ENCODE assay signal across 8 cellular contexts in the genomic region with DNA sequence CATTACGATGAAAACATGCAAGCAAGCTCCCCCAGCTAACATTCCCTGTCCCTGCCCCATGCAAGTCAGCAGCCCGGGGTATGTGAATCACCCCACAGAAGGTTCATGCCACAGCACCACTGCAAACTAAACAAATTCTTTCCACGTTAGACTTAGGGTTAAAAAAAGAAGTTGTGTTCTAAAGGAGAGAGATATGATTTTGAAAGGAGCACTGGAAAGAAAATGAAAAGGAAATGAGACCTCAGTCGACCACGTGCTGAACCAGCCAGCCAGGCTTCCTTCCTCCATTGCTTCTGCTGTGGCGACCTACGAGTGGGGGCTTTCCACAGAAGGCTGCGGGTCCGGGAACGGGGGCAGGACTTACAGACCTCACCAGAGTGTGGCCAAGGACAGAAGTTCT. TPM values are rescaled to one million over a fixed set of nuclear protein-coding genes. Genes with fewer than 3 reads are reported as not detected.
DNase-seq lines count a peak whose midpoint lies in the region; ATAC-seq and FAIRE-seq lines count a peak whose summit lies in the region.

No MANE protein-coding gene starts in this region.

- H3K27ac Mint-ChIP-seq in effector memory CD8-positive, alpha-beta T cell: peak overlapping the region; percentile 97 to 98

- H3K4me1 Mint-ChIP-seq in effector memory CD8-positive, alpha-beta T cell (ENCODE audit: low read depth in 2 of 2): peaks cover 44 to 58% of the 10 kb centered on the region in 2 donors

- no peaks in the 10 kb centered on the region for H3K9me3 ChIP-seq in skeletal muscle satellite cell (replicated peaks; ENCODE audit: low read length)

- H3K4me3 Mint-ChIP-seq in effector memory CD8-positive, alpha-beta T cell: peak overlapping the region; percentile 69

- DNase-seq in GM19239 (ENCODE audit: insufficient read length, low spot score) (no peak), ACHN (no peak), NCI-H2171 treated with DMSO at 0.1 percent for 48 hours (lab: John Stamatoyannopoulos, UW) (no peak), SW 1271 (lab: John Stamatoyannopoulos, UW) (no peak), HPDE6-E6E7 (ENCODE audit: extremely low spot score) (no peak)
- DNase-seq in activated CD4-positive, alpha-beta T cell treated with anti-CD3 and anti-CD28 coated beads for 1 hour: peak; percentile 40
- DNase-seq in effector memory CD8-positive, alpha-beta T cell: peak; percentile 53 to 57 (median 56)

- H3K9ac ChIP-seq in skeletal muscle satellite cell (ENCODE audit: low read depth, low read length): peak overlapping the region; percentile 68

- no peaks in the 10 kb centered on the region for H3K27me3 Mint-ChIP-seq in effector memory CD8-positive, alpha-beta T cell

- in situ Hi-C loops in ACHN (cut with HindIII; ENCODE audit: low pct_ligation_motif_present, low pct_unique_long_range_greater_than_20kb, low sequenced_read_pairs): no loop called here

- H3K4me3 ChIP-seq in skeletal muscle satellite cell (ENCODE audit: low read length): no peak overlapping the region

- peaks cover 21% of the 10 kb centered on the region for H3K4me1 ChIP-seq in skeletal muscle satellite cell (ENCODE audit: control insufficient read depth, insufficient read depth, low read length)

- ATAC-seq in effector memory CD8-positive, alpha-beta T cell (replicated peaks): peak; percentile 48

- peak; percentile 96 for FAIRE-seq in GM19239 (lab: Jason Lieb, UNC)

- H3K4me2 ChIP-seq in skeletal muscle satellite cell (ENCODE audit: low read length): peak overlapping the region; percentile 10

- no peaks in the 10 kb centered on the region for H3K36me3 ChIP-seq in skeletal muscle satellite cell (ENCODE audit: insufficient read depth, low read length)

- H3K36me3 Mint-ChIP-seq in effector memory CD8-positive, alpha-beta T cell (ENCODE audit: insufficient read depth): peaks cover 18% of the 10 kb centered on the region

- no peaks in the 10 kb centered on the region for H3K9me3 Mint-ChIP-seq in effector memory CD8-positive, alpha-beta T cell

- no peaks in the 10 kb centered on the region for H3K27me3 ChIP-seq in skeletal muscle satellite cell (ENCODE audit: control insufficient read depth, insufficient read depth, low read length)

RNA-seq across cellular contexts. Expression of a gene that starts 52.0 kb away (rescaled TPM):
- 3.5 and 7.6 TPM in 2 replicates for total RNA-seq in skeletal muscle satellite cell (2012; rRNA removed)

Comparison
In these comparisons a context has a peak if more than half of its experiments do, and no peak if none do; other contexts are left out.
1. DNase-seq: peak in activated CD4-positive, alpha-beta T cell treated with anti-CD3 and anti-CD28 coated beads for 1 hour (single experiment) and effector memory CD8-positive, alpha-beta T cell (3 of 3); none in GM19239 (single experiment), ACHN (single experiment), NCI-H2171 treated with DMSO at 0.1 percent for 48 hours (single experiment), SW 1271 (0 of 2) and HPDE6-E6E7 (single experiment).